38 cellular contexts compared by ENCODE assay signal in the genomic region with DNA sequence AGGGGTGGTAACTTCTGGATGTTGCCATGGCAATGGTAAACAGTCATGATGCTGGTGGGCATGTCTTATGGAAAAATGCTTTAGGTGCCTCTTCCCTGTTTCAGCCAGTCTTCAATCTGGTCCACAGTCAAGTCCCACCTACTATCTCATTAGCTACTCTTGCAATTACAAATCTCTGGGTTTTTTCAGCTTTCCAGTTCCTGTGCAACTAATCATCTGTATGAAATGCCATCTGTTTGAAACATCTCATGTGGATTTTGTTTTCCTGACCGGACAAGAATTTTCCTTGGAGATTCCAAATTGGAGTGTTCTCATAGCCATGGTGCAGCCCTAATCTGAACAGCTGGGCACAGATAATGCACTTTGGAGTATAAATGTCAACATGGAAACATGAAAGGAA. TPM values are rescaled to one million over a fixed set of nuclear protein-coding genes. Genes with fewer than 3 reads are reported as not detected.
"Had no signal": no experiment of that assay in that cellular context is flagged by ENCODE, and none has a peak within 500 bp of the region (broad histone marks: within the 10 kb centered on the region; RNA-seq: fewer than 3 reads in every experiment).

No MANE protein-coding gene starts in this region.

- DNase-seq: activated B cell treated with CpG ODN at 0.5 μM for 24 hours; activated CD4-positive, alpha-beta memory T cell treated with anti-CD3 and anti-CD28 coated beads for 36 hours; activated CD4-positive, alpha-beta T cell treated with anti-CD3 and anti-CD28 coated beads for 4 hours; activated CD4-positive, alpha-beta T cell treated with anti-CD3 and anti-CD28 coated beads, Interleukin-2, amount 10 ng/mL, durations not matched to agents 24 days and 14 days; activated CD4-positive, alpha-beta T cell treated with anti-CD3 and anti-CD28 coated beads, Interleukin-2, amount 50 U/mL, for 1 hour; activated CD4-positive, alpha-beta T cell treated with anti-CD3 and anti-CD28 coated beads, Interleukin-2, amount 50 U/mL, for 4 hours; activated CD4-positive, CD25-positive, alpha-beta regulatory T cell treated with anti-CD3 and anti-CD28 coated beads, Interleukin-2, amount 50 U/mL, for 72 hours; activated CD8-positive, alpha-beta memory T cell treated with anti-CD3 and anti-CD28 coated beads, Interleukin-2, amount 50 U/mL, for 4 hours; activated CD8-positive, alpha-beta T cell treated with anti-CD3 and anti-CD28 coated beads for 36 hours; activated effector memory CD4-positive, alpha-beta T cell treated with anti-CD3 and anti-CD28 coated beads, Interleukin-2, amount 50 U/mL, for 16 hours; activated gamma-delta T cell treated with Interleukin-2 at 50 U/mL for 16 hours; activated naive CD4-positive, alpha-beta T cell; activated naive CD4-positive, alpha-beta T cell treated with anti-CD3 and anti-CD28 coated beads for 36 hours; activated naive CD4-positive, alpha-beta T cell treated with anti-CD3 and anti-CD28 coated beads, Interleukin-2, amount 50 U/mL, for 16 hours; activated naive CD8-positive, alpha-beta T cell treated with anti-CD3 and anti-CD28 coated beads for 36 hours; activated T-cell treated with anti-CD3 and anti-CD28 coated beads for 4 hours; activated T-cell treated with anti-CD3 and anti-CD28 coated beads, Interleukin-2, amount 50 U/mL, for 1 hour; activated T-cell treated with anti-CD3 and anti-CD28 coated beads, Interleukin-2, amount 50 U/mL, for 4 hours; activated T-cell treated with anti-CD3 and anti-CD28 coated beads, Interleukin-2, amount 50 U/mL, for 72 hours; adrenal gland; amniotic stem cell; aorta; body of pancreas; brain microvascular endothelial cell; central memory CD4-positive, alpha-beta T cell; cerebellar nuclear complex; T-helper 2 cell; T-helper 9 cell had no signal

- ATAC-seq: activated CD8-positive, alpha-beta T cell treated with anti-CD3 and anti-CD28 coated beads for 36 hours; activated naive CD4-positive, alpha-beta T cell treated with anti-CD3 and anti-CD28 coated beads, Interleukin-2, amount 50 U/mL, for 72 hours; activated T-cell treated with anti-CD3 and anti-CD28 coated beads, Interleukin-2, amount 50 U/mL, for 4 hours; activated T-cell treated with anti-CD3 and anti-CD28 coated beads, Interleukin-2, amount 50 U/mL, for 72 hours; activated T-helper 17 cell treated with anti-CD3 and anti-CD28 coated beads, Interleukin-2, amount 50 U/mL, for 72 hours; body of pancreas had no signal

- H3K4me1 ChIP-seq: adrenal gland, body of pancreas, breast epithelium had no signal

- H3K36me3 ChIP-seq: adrenal gland, brain microvascular endothelial cell, breast epithelium had no signal

- H3K9me3 ChIP-seq: adrenal gland, body of pancreas had no signal

- H3K27me3 ChIP-seq: adrenal gland, body of pancreas, brain microvascular endothelial cell had no signal

- FAIRE-seq: astrocyte, TTC549 had no signal

- H3K4me3 ChIP-seq: adrenal gland, body of pancreas, breast epithelium had no signal

- H3K27ac ChIP-seq: adrenal gland, body of pancreas, brain microvascular endothelial cell, breast epithelium, VCaP had no signal

RNA-seq across cellular contexts. Expression of gene CALN1, which starts 41.3 kb away (rescaled TPM):
- total RNA-seq: activated B cell treated with CpG ODN at 0.5 μM for 24 hours; activated CD4-positive, alpha-beta memory T cell treated with anti-CD3 and anti-CD28 coated beads for 36 hours; activated CD4-positive, alpha-beta T cell treated with anti-CD3 and anti-CD28 coated beads, Interleukin-2, amount 10 ng/mL, durations not matched to agents 24 days and 14 days; activated CD8-positive, alpha-beta memory T cell treated with anti-CD3 and anti-CD28 coated beads for 36 hours; activated naive CD4-positive, alpha-beta T cell treated with anti-CD3 and anti-CD28 coated beads, Interleukin-2, amount 50 U/mL, for 72 hours; activated naive CD8-positive, alpha-beta T cell treated with anti-CD3 and anti-CD28 coated beads for 36 hours; activated T-helper 1 cell treated with anti-CD3 and anti-CD28 coated beads, Interleukin-12 subunit alpha, Interleukin-12 subunit beta, Interleukin-2, Interleukin-4 antibody, amounts not matched to agents 30 ng/mL and 10 ng/mL and 1 ng/mL, durations not matched to agents 14 hours and 24 hours and 36 hours; activated T-helper 17 cell treated with anti-CD3 and anti-CD28 coated beads, Interleukin-2, amount 50 U/mL, for 72 hours; astrocyte; cardiac septum; chondrocyte had no signal
- polyA plus RNA-seq: aorta had no signal
